ENCODE assay signal across 22 cellular contexts in genomic region chr3:183155499-183155898, GRCh38. TPM values are rescaled to one million over a fixed set of nuclear protein-coding genes. Genes with fewer than 3 reads are reported as not detected.
A peak's percentile ranks its signal among the peaks of the same experiment; 100 is the strongest.
DNase-seq lines count a peak whose midpoint lies in the region; ATAC-seq, FAIRE-seq and TF ChIP-seq lines count a peak whose summit lies in the region.
"Had no signal": no experiment of that assay in that cellular context is flagged by ENCODE, and none has a peak within 500 bp of the region (broad histone marks: within the 10 kb centered on the region; RNA-seq: fewer than 3 reads in every experiment).

No MANE protein-coding gene starts in this region.

- TF ChIP-seq EP300 in upper lobe of left lung (IDR thresholded peaks at IDR 0.05): no peak

- no peak for ATAC-seq in upper lobe of left lung (ENCODE audit: low FRiP score in 2 of 2)
- ATAC-seq in naive thymus-derived CD4-positive, alpha-beta T cell: no peak
- ATAC-seq: A549; CD8-positive, alpha-beta T cell; GM23338; HCT116 had no signal

- H3K4me3 ChIP-seq in BLaER1: no peak overlapping the region
- no peak overlapping the region for H3K4me3 ChIP-seq in Karpas-422 (ENCODE audit: low read length)
- no peak overlapping the region for H3K4me3 ChIP-seq in upper lobe of left lung
- H3K4me3 ChIP-seq in naive thymus-derived CD4-positive, alpha-beta T cell (ENCODE audit: low read length): no peak overlapping the region
- H3K4me3 ChIP-seq: A549, GM23338 had no signal

- no peaks in the 10 kb centered on the region for H3K9me2 ChIP-seq in Karpas-422 (replicated peaks; ENCODE audit: insufficient read depth, low read length)

- POLR2A ChIA-PET in naive thymus-derived CD4-positive, alpha-beta T cell (lab: Charles Lee): no interaction called here

- peaks cover 14% of the 10 kb centered on the region for H3K9me3 ChIP-seq in BLaER1
- no peaks in the 10 kb centered on the region for H3K9me3 ChIP-seq in Karpas-422 (ENCODE audit: low read length)
- H3K9me3 ChIP-seq in upper lobe of left lung: no peaks in the 10 kb centered on the region
- no peaks in the 10 kb centered on the region for H3K9me3 ChIP-seq in naive thymus-derived CD4-positive, alpha-beta T cell (ENCODE audit: control insufficient read depth in 2 of 3, low read length in 3 of 3)
- H3K9me3 ChIP-seq: A549, BE2C, Caco-2 had no signal

- TF ChIP-seq POLR2A in upper lobe of left lung (IDR thresholded peaks at IDR 0.05): no peak
- no peak for TF ChIP-seq POLR2A in GM12892 (IDR thresholded peaks at IDR 0.05; ENCODE audit: low read depth, low read length)

- H3K79me2 ChIP-seq in Karpas-422 (ENCODE audit: low read length): no peaks in the 10 kb centered on the region

- DNase-seq in Karpas-422: no peak
- DNase-seq in NCI-H526 treated with DMSO at 0.1 percent for 48 hours (lab: John Stamatoyannopoulos, UW): peak; percentile 74
- DNase-seq in upper lobe of left lung: no peak
- no peak for DNase-seq in GM12892 (ENCODE audit: insufficient read length)
- no peak for DNase-seq in activated CD4-positive, alpha-beta T cell treated with anti-CD3 and anti-CD28 coated beads, Interleukin-2, amount 50 U/mL, for 4 hours
- DNase-seq in naive thymus-derived CD4-positive, alpha-beta T cell: no peak
- DNase-seq: 8988T; ACHN; AML-193; BE2C; Caco-2; CD4-positive, CD25-positive, alpha-beta regulatory T cell; CD8-positive, alpha-beta T cell; DMS153; DND-41; H9 had no signal

- H3K9me3 Mint-ChIP-seq in naive thymus-derived CD4-positive, alpha-beta T cell: no peaks in the 10 kb centered on the region
- H3K9me3 Mint-ChIP-seq: CD4-positive, CD25-positive, alpha-beta regulatory T cell; CD8-positive, alpha-beta T cell; GM23338; H9 had no signal

- 63 to 79% methylated on average over 4 of the region's 4 CpGs for WGBS in upper lobe of left lung, 2 donors

- no peak overlapping the region for H3K27ac Mint-ChIP-seq in naive thymus-derived CD4-positive, alpha-beta T cell
- H3K27ac Mint-ChIP-seq: CD8-positive, alpha-beta T cell; GM23338; H9 had no signal

- no peaks in the 10 kb centered on the region for H3K36me3 ChIP-seq in BLaER1
- H3K36me3 ChIP-seq in Karpas-422 (ENCODE audit: insufficient read depth, low read length): peaks cover 18% of the 10 kb centered on the region; the same call in 1 of the 2 replicates
- H3K36me3 ChIP-seq in upper lobe of left lung: no peaks in the 10 kb centered on the region
- no peaks in the 10 kb centered on the region for H3K36me3 ChIP-seq in naive thymus-derived CD4-positive, alpha-beta T cell (ENCODE audit: control insufficient read depth in 2 of 3, insufficient read depth in 3 of 3, low read length in 3 of 3)
- H3K36me3 ChIP-seq: BE2C had no signal

- H3K27me3 Mint-ChIP-seq in naive thymus-derived CD4-positive, alpha-beta T cell: no peaks in the 10 kb centered on the region
- H3K27me3 Mint-ChIP-seq: CD4-positive, CD25-positive, alpha-beta regulatory T cell had no signal

- intact Hi-C loops in naive thymus-derived CD4-positive, alpha-beta T cell (cut with micrococcal nuclease): no loop called here

- no peak for FAIRE-seq in GM12892 (lab: Jason Lieb, UNC)
- FAIRE-seq: A549, G401.6 had no signal

- CTCF ChIA-PET in naive thymus-derived CD4-positive, alpha-beta T cell (lab: Charles Lee): no interaction called here

- H3K4me2 ChIP-seq in BLaER1: peak overlapping the region; percentile 50; the same call in 1 of the 2 replicates
- peak overlapping the region; percentile 25 for H3K4me2 ChIP-seq in Karpas-422 (ENCODE audit: low read depth, low read length, poor library complexity, severe bottlenecking)
- H3K4me2 ChIP-seq: A549, GM23338 had no signal

- H4K20me1 ChIP-seq in BLaER1: no peaks in the 10 kb centered on the region
- no peaks in the 10 kb centered on the region for H4K20me1 ChIP-seq in Karpas-422 (ENCODE audit: insufficient read depth, low read depth, low read length)

- no peaks in the 10 kb centered on the region for H3K27me3 ChIP-seq in BLaER1
- H3K27me3 ChIP-seq in Karpas-422 (ENCODE audit: low read length): no peaks in the 10 kb centered on the region
- no peaks in the 10 kb centered on the region for H3K27me3 ChIP-seq in upper lobe of left lung
- H3K27me3 ChIP-seq in naive thymus-derived CD4-positive, alpha-beta T cell (ENCODE audit: control insufficient read depth in 2 of 2, insufficient read depth in 2 of 2, low read length in 2 of 2): no peaks in the 10 kb centered on the region
- H3K27me3 ChIP-seq: BE2C had no signal

- H3K9ac ChIP-seq in BLaER1: no peak overlapping the region
- peak overlapping the region; percentile 2; the same call in 1 of the 2 replicates for H3K9ac ChIP-seq in Karpas-422 (ENCODE audit: low read length)

- no peak for TF ChIP-seq CTCF in upper lobe of left lung (IDR thresholded peaks at IDR 0.05)

- peaks cover 0 to 11% (median 4%) of the 10 kb centered on the region in 5 donors for H3K36me3 Mint-ChIP-seq in naive thymus-derived CD4-positive, alpha-beta T cell
- H3K36me3 Mint-ChIP-seq: CD8-positive, alpha-beta T cell had no signal

- no peak overlapping the region for H2AFZ ChIP-seq in Karpas-422 (ENCODE audit: low read length)
- H2AFZ ChIP-seq: GM23338 had no signal

- H3K4me1 ChIP-seq in BLaER1: peaks cover 61% of the 10 kb centered on the region
- H3K4me1 ChIP-seq in Karpas-422 (ENCODE audit: low read length): peaks cover 97% of the 10 kb centered on the region
- peaks cover 0 to 22% (median 7%) of the 10 kb centered on the region in 4 donors for H3K4me1 ChIP-seq in upper lobe of left lung
- no peaks in the 10 kb centered on the region for H3K4me1 ChIP-seq in naive thymus-derived CD4-positive, alpha-beta T cell (ENCODE audit: control insufficient read depth in 2 of 2, insufficient read depth in 2 of 2, low read length in 2 of 2)
- H3K4me1 ChIP-seq: A549, BE2C had no signal

- peaks cover 0 to 20% (median 0%) of the 10 kb centered on the region in 7 donors for H3K4me1 Mint-ChIP-seq in naive thymus-derived CD4-positive, alpha-beta T cell
- H3K4me1 Mint-ChIP-seq: CD4-positive, CD25-positive, alpha-beta regulatory T cell; GM23338 had no signal

- H3K4me3 Mint-ChIP-seq in naive thymus-derived CD4-positive, alpha-beta T cell: no peak overlapping the region
- H3K4me3 Mint-ChIP-seq: CD4-positive, CD25-positive, alpha-beta regulatory T cell; CD8-positive, alpha-beta T cell; GM23338; H9 had no signal

- no peak overlapping the region for H3K27ac ChIP-seq in BLaER1
- peak overlapping the region; percentile 97 for H3K27ac ChIP-seq in Karpas-422 (ENCODE audit: low read length)
- H3K27ac ChIP-seq in upper lobe of left lung: peak overlapping the region in 3 of 4 donors; percentile 24 to 68 (median 30)
- H3K27ac ChIP-seq in naive thymus-derived CD4-positive, alpha-beta T cell (ENCODE audit: low read depth, low read length): no peak overlapping the region
- H3K27ac ChIP-seq: A549, C4-2B had no signal

RNA-seq across cellular contexts. Expression of gene LAMP3, which starts 7.0 kb away (rescaled TPM):
- total RNA-seq in Karpas-422 (2014; rRNA removed; shearing (Covaris generic); ENCODE audit: low replicate concordance): 44.0 and 102 TPM in 2 replicates
- total RNA-seq in upper lobe of left lung: 100 to 1,000 TPM in 5 of 6 donors, 10 to 100 TPM in 1; 98.3 to 344 (median 176) TPM
- polyA plus RNA-seq in GM12892 (2012; ENCODE audit: missing spikeins): 43.1 TPM
- 1 to 10 TPM; 1.1 to 8.6 (median 1.5) TPM for total RNA-seq in naive thymus-derived CD4-positive, alpha-beta T cell
- polyA plus RNA-seq in naive thymus-derived CD4-positive, alpha-beta T cell: 1 to 10 TPM; 2.6 to 4.0 TPM

RNA-seq across cellular contexts. Expression of gene MCCC1, which starts 56.2 kb away (rescaled TPM):
- total RNA-seq in Karpas-422 (2014; rRNA removed; shearing (Covaris generic); ENCODE audit: low replicate concordance): 60.4 and 61.7 TPM in 2 replicates
- total RNA-seq in upper lobe of left lung: 100 to 1,000 TPM in 1 of 6 donors, 10 to 100 TPM in 5; 44.6 to 157 (median 85.4) TPM
- 61.3 TPM for polyA plus RNA-seq in GM12892 (2012; ENCODE audit: missing spikeins)
- 10 to 100 TPM; 17.7 to 37.5 (median 31.8) TPM for total RNA-seq in naive thymus-derived CD4-positive, alpha-beta T cell
- polyA plus RNA-seq in naive thymus-derived CD4-positive, alpha-beta T cell: 10 to 100 TPM; 26.4 to 31.8 TPM

Comparison
In these comparisons a context has a peak if more than half of its experiments do, and no peak if none do; other contexts are left out.
1. H3K27ac ChIP-seq: peak in Karpas-422 (single experiment) and upper lobe of left lung (3 of 4); none in BLaER1 (single experiment) and naive thymus-derived CD4-positive, alpha-beta T cell (single experiment).